Comparison of ENCODE assay signal across 20 cellular contexts in the genomic region with DNA sequence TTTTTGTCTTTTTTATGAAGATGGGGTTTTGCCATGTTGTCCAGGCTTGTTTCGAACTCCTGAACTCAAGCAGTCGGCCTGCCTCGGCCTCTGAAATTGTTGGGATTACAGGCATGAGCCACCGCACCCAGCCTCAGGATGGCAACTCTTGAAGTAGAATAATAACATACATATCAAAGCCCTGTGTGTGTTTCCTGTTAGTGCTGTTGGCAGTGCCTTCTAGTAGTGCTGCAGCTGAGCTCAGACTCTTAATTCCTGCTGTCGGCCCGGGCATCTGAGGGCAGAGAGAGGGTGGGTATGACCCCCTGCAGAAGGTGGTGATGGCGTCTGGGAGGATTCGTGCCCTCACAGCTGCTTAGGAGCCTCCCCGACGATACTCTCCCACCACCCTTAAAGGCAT.
DNase-seq lines count a peak whose midpoint lies in the region; ATAC-seq and TF ChIP-seq lines count a peak whose summit lies in the region.
"Had no signal": no experiment of that assay in that cellular context is flagged by ENCODE, and none has a peak within 500 bp of the region (broad histone marks: within the 10 kb centered on the region; RNA-seq: fewer than 3 reads in every experiment).

No MANE protein-coding gene starts in this region.

- peaks cover 25% of the 10 kb centered on the region for H3K27me3 Mint-ChIP-seq in T-helper 17 cell
- peaks cover 14% of the 10 kb centered on the region for H3K27me3 Mint-ChIP-seq in activated T-helper 17 cell treated with anti-CD3 and anti-CD28 coated beads, Interleukin-2, amount 50 U/mL, for 72 hours
- H3K27me3 Mint-ChIP-seq in naive thymus-derived CD8-positive, alpha-beta T cell = peaks cover 0 to 7% (median 0%) of the 10 kb centered on the region in 5 donors
- peaks cover 2% of the 10 kb centered on the region for H3K27me3 Mint-ChIP-seq in activated T-helper 1 cell treated with anti-CD3 and anti-CD28 coated beads, Interleukin-12 subunit alpha, Interleukin-12 subunit beta, Interleukin-2, Interleukin-4 antibody, amounts not matched to agents 30 ng/mL and 10 ng/mL and 1 ng/mL, durations not matched to agents 14 hours and 24 hours and 36 hours (ENCODE audit: insufficient read depth)

- H3K4me3 Mint-ChIP-seq in T-helper 17 cell = no peak overlapping the region
- H3K4me3 Mint-ChIP-seq in activated T-helper 17 cell treated with anti-CD3 and anti-CD28 coated beads, Interleukin-2, amount 50 U/mL, for 72 hours = peak overlapping the region; percentile 42
- H3K4me3 Mint-ChIP-seq in naive thymus-derived CD8-positive, alpha-beta T cell = peak overlapping the region; percentile 78 to 95 (median 86)
- no peak overlapping the region for H3K4me3 Mint-ChIP-seq in activated T-helper 1 cell treated with anti-CD3 and anti-CD28 coated beads, Interleukin-12 subunit alpha, Interleukin-12 subunit beta, Interleukin-2, Interleukin-4 antibody, amounts not matched to agents 30 ng/mL and 10 ng/mL and 1 ng/mL, durations not matched to agents 14 hours and 24 hours and 36 hours

- no peaks in the 10 kb centered on the region for H3K9me3 Mint-ChIP-seq in activated naive CD4-positive, alpha-beta T cell treated with anti-CD3 and anti-CD28 coated beads, Interleukin-2, amount 50 U/mL, for 72 hours
- no peaks in the 10 kb centered on the region for H3K9me3 Mint-ChIP-seq in activated T-helper 17 cell treated with anti-CD3 and anti-CD28 coated beads, Interleukin-2, amount 50 U/mL, for 72 hours
- no peaks in the 10 kb centered on the region for H3K9me3 Mint-ChIP-seq in naive thymus-derived CD8-positive, alpha-beta T cell
- H3K9me3 Mint-ChIP-seq in activated T-helper 1 cell treated with anti-CD3 and anti-CD28 coated beads, Interleukin-12 subunit alpha, Interleukin-12 subunit beta, Interleukin-2, Interleukin-4 antibody, amounts not matched to agents 30 ng/mL and 10 ng/mL and 1 ng/mL, durations not matched to agents 14 hours and 24 hours and 36 hours = no peaks in the 10 kb centered on the region

- H3K27ac Mint-ChIP-seq in activated naive CD4-positive, alpha-beta T cell treated with anti-CD3 and anti-CD28 coated beads, Interleukin-2, amount 50 U/mL, for 72 hours = peak overlapping the region; percentile 69 to 81
- no peak overlapping the region for H3K27ac Mint-ChIP-seq in T-helper 17 cell
- H3K27ac Mint-ChIP-seq in activated T-helper 17 cell treated with anti-CD3 and anti-CD28 coated beads, Interleukin-2, amount 50 U/mL, for 72 hours = no peak overlapping the region
- peak overlapping the region; percentile 90 to 98 (median 96) for H3K27ac Mint-ChIP-seq in naive thymus-derived CD8-positive, alpha-beta T cell
- H3K27ac Mint-ChIP-seq in activated T-helper 1 cell treated with anti-CD3 and anti-CD28 coated beads, Interleukin-12 subunit alpha, Interleukin-12 subunit beta, Interleukin-2, Interleukin-4 antibody, amounts not matched to agents 30 ng/mL and 10 ng/mL and 1 ng/mL, durations not matched to agents 14 hours and 24 hours and 36 hours = no peak overlapping the region

- no peaks in the 10 kb centered on the region for H3K36me3 Mint-ChIP-seq in activated naive CD4-positive, alpha-beta T cell treated with anti-CD3 and anti-CD28 coated beads, Interleukin-2, amount 50 U/mL, for 72 hours
- no peaks in the 10 kb centered on the region for H3K36me3 Mint-ChIP-seq in T-helper 17 cell (ENCODE audit: low read depth)
- no peaks in the 10 kb centered on the region for H3K36me3 Mint-ChIP-seq in activated T-helper 17 cell treated with anti-CD3 and anti-CD28 coated beads, Interleukin-2, amount 50 U/mL, for 72 hours (ENCODE audit: low read depth)
- H3K36me3 Mint-ChIP-seq in naive thymus-derived CD8-positive, alpha-beta T cell = no peaks in the 10 kb centered on the region
- no peaks in the 10 kb centered on the region for H3K36me3 Mint-ChIP-seq in activated T-helper 1 cell treated with anti-CD3 and anti-CD28 coated beads, Interleukin-12 subunit alpha, Interleukin-12 subunit beta, Interleukin-2, Interleukin-4 antibody, amounts not matched to agents 30 ng/mL and 10 ng/mL and 1 ng/mL, durations not matched to agents 14 hours and 24 hours and 36 hours (ENCODE audit: low read depth)

- intact Hi-C loops in activated T-helper 1 cell treated with anti-CD3 and anti-CD28 coated beads, Interleukin-12 subunit alpha, Interleukin-12 subunit beta, Interleukin-2, Interleukin-4 antibody, amounts not matched to agents 30 ng/mL and 10 ng/mL and 1 ng/mL, durations not matched to agents 14 hours and 24 hours and 36 hours (cut with micrococcal nuclease) = no loop called here

- H3K36me3 ChIP-seq in Peyer's patch = no peaks in the 10 kb centered on the region
- H3K36me3 ChIP-seq: HAP-1 had no signal

- H3K27me3 ChIP-seq in Peyer's patch = no peaks in the 10 kb centered on the region

- TF ChIP-seq CTCF in Peyer's patch (IDR thresholded peaks at IDR 0.05) = no peak

- POLR2A ChIA-PET in naive thymus-derived CD8-positive, alpha-beta T cell (lab: Charles Lee) = interaction anchor here (0.9 to 5.5 kb wide), 6 partner anchors 12 to 131 kb away, joined by 4 to 53 read pairs (median 6); no protein-coding TSS in a partner anchor

- no peak for TF ChIP-seq POLR2A in Peyer's patch (IDR thresholded peaks at IDR 0.05)

- no peak for DNase-seq in activated naive CD4-positive, alpha-beta T cell treated with anti-CD3 and anti-CD28 coated beads, Interleukin-2, amount 50 U/mL, for 72 hours (ENCODE audit: low spot score in 2 of 2)
- no peak for DNase-seq in activated naive CD4-positive, alpha-beta T cell treated with anti-CD3 and anti-CD28 coated beads, Interleukin-2, amount 50 U/mL, for 16 hours
- no peak for DNase-seq in T-helper 17 cell
- DNase-seq in naive thymus-derived CD8-positive, alpha-beta T cell = peak in 6 of 10 donors; percentile 23 to 69 (median 44)
- DNase-seq in activated T-helper 1 cell treated with anti-CD3 and anti-CD28 coated beads, Interleukin-12 subunit alpha, Interleukin-12 subunit beta, Interleukin-2, Interleukin-4 antibody, amounts not matched to agents 30 ng/mL and 10 ng/mL and 1 ng/mL, durations not matched to agents 14 hours and 24 hours and 36 hours (ENCODE audit: low spot score) = no peak
- DNase-seq in Peyer's patch = no peak
- DNase-seq: AML-193, COR-L47, DMS 273 treated with DMSO at 0.1 percent for 48 hours, GDM1, IMR-90, NCI-H1417 treated with DMSO at 0.1 percent for 48 hours, NCI-H187 treated with DMSO at 0.1 percent for 48 hours, NCI-H226, NCI-H524, PC-9 had no signal

- no peaks in the 10 kb centered on the region for H3K4me1 ChIP-seq in Peyer's patch
- H3K4me1 ChIP-seq: HAP-1 had no signal

- H3K27ac ChIP-seq in Peyer's patch = no peak overlapping the region
- H3K27ac ChIP-seq: C4-2B, HL-60, PC-9 had no signal

- peak; percentile 38 to 56 for ATAC-seq in activated naive CD4-positive, alpha-beta T cell treated with anti-CD3 and anti-CD28 coated beads, Interleukin-2, amount 50 U/mL, for 72 hours
- ATAC-seq in T-helper 17 cell = peak; percentile 27
- ATAC-seq in activated T-helper 17 cell treated with anti-CD3 and anti-CD28 coated beads, Interleukin-2, amount 50 U/mL, for 72 hours (replicated peaks) = no peak
- peak; percentile 60 to 70 for ATAC-seq in naive thymus-derived CD8-positive, alpha-beta T cell

- peaks cover 8% of the 10 kb centered on the region for H3K4me1 Mint-ChIP-seq in T-helper 17 cell
- H3K4me1 Mint-ChIP-seq in activated T-helper 17 cell treated with anti-CD3 and anti-CD28 coated beads, Interleukin-2, amount 50 U/mL, for 72 hours = peaks cover 6% of the 10 kb centered on the region
- peaks cover 19 to 77% (median 35%) of the 10 kb centered on the region in 4 donors for H3K4me1 Mint-ChIP-seq in naive thymus-derived CD8-positive, alpha-beta T cell
- no peaks in the 10 kb centered on the region for H3K4me1 Mint-ChIP-seq in activated T-helper 1 cell treated with anti-CD3 and anti-CD28 coated beads, Interleukin-12 subunit alpha, Interleukin-12 subunit beta, Interleukin-2, Interleukin-4 antibody, amounts not matched to agents 30 ng/mL and 10 ng/mL and 1 ng/mL, durations not matched to agents 14 hours and 24 hours and 36 hours (ENCODE audit: low read depth)

- no peak overlapping the region for H3K4me3 ChIP-seq in Peyer's patch
- H3K4me3 ChIP-seq: HAP-1, PC-9 had no signal

- H3K9me3 ChIP-seq in T-helper 17 cell (ENCODE audit: control insufficient read depth, low read length, poor library complexity, severe bottlenecking) (no peaks in the 10 kb centered on the region), Peyer's patch (no peaks in the 10 kb centered on the region)
- H3K9me3 ChIP-seq: HAP-1 had no signal

Comparison
In these comparisons a context has a peak if more than half of its experiments do, and no peak if none do; other contexts are left out.
1. DNase-seq: peak in naive thymus-derived CD8-positive, alpha-beta T cell (6 of 10); none in activated naive CD4-positive, alpha-beta T cell treated with anti-CD3 and anti-CD28 coated beads, Interleukin-2, amount 50 U/mL, for 72 hours (0 of 2), activated naive CD4-positive, alpha-beta T cell treated with anti-CD3 and anti-CD28 coated beads, Interleukin-2, amount 50 U/mL, for 16 hours (single experiment), T-helper 17 cell (0 of 3), activated T-helper 1 cell treated with anti-CD3 and anti-CD28 coated beads, Interleukin-12 subunit alpha, Interleukin-12 subunit beta, Interleukin-2, Interleukin-4 antibody, amounts not matched to agents 30 ng/mL and 10 ng/mL and 1 ng/mL, durations not matched to agents 14 hours and 24 hours and 36 hours (single experiment) and Peyer's patch (0 of 3).
2. H3K27ac Mint-ChIP-seq: peak in activated naive CD4-positive, alpha-beta T cell treated with anti-CD3 and anti-CD28 coated beads, Interleukin-2, amount 50 U/mL, for 72 hours (2 of 2) and naive thymus-derived CD8-positive, alpha-beta T cell (10 of 10); none in T-helper 17 cell (single experiment), activated T-helper 17 cell treated with anti-CD3 and anti-CD28 coated beads, Interleukin-2, amount 50 U/mL, for 72 hours (single experiment) and activated T-helper 1 cell treated with anti-CD3 and anti-CD28 coated beads, Interleukin-12 subunit alpha, Interleukin-12 subunit beta, Interleukin-2, Interleukin-4 antibody, amounts not matched to agents 30 ng/mL and 10 ng/mL and 1 ng/mL, durations not matched to agents 14 hours and 24 hours and 36 hours (single experiment).
3. H3K4me3 Mint-ChIP-seq: peak in activated T-helper 17 cell treated with anti-CD3 and anti-CD28 coated beads, Interleukin-2, amount 50 U/mL, for 72 hours (single experiment) and naive thymus-derived CD8-positive, alpha-beta T cell (10 of 10); none in T-helper 17 cell (single experiment) and activated T-helper 1 cell treated with anti-CD3 and anti-CD28 coated beads, Interleukin-12 subunit alpha, Interleukin-12 subunit beta, Interleukin-2, Interleukin-4 antibody, amounts not matched to agents 30 ng/mL and 10 ng/mL and 1 ng/mL, durations not matched to agents 14 hours and 24 hours and 36 hours (single experiment).